19 cellular contexts compared by ENCODE assay signal in genomic region chr3:13783556-13783955, GRCh38.
"Had no signal": no experiment of that assay in that cellular context is flagged by ENCODE, and none has a peak within 500 bp of the region (broad histone marks: within the 10 kb centered on the region; RNA-seq: fewer than 3 reads in every experiment).

No MANE protein-coding gene starts in this region.

- H3K79me2 ChIP-seq: hepatocyte had no signal

- DNase-seq: activated CD4-positive, CD25-positive, alpha-beta regulatory T cell treated with anti-CD3 and anti-CD28 coated beads, Interleukin-2, amount 50 U/mL, for 72 hours; activated naive CD8-positive, alpha-beta T cell treated with anti-CD3 and anti-CD28 coated beads for 36 hours; activated T-cell treated with anti-CD3 and anti-CD28 coated beads, Interleukin-2, amount 50 U/mL, for 72 hours; amygdala; body of pancreas; caudate nucleus; endodermal cell; foreskin fibroblast; mesenchymal stem cell; naive thymus-derived CD4-positive, alpha-beta T cell; pancreas; right lobe of liver; stimulated activated CD4-positive, alpha-beta T cell treated with anti-CD3 and anti-CD28 coated beads, Interleukin-4, amount 100 ng/mL, for 1 hour; stomach; testis had no signal

- H2AFZ ChIP-seq: hepatocyte had no signal

- H3K27me3 ChIP-seq: body of pancreas, pancreas, right lobe of liver, testis had no signal

- H3K4me1 ChIP-seq: body of pancreas, pancreas, right lobe of liver, testis had no signal

- H3K27ac ChIP-seq: body of pancreas, epithelial cell of prostate, hepatocyte, pancreas, right lobe of liver, stomach, testis, VCaP had no signal

- H3K36me3 ChIP-seq: pancreas, right lobe of liver, stomach had no signal

- H3K4me2 ChIP-seq: hepatocyte, smooth muscle cell had no signal

- H3K9me3 ChIP-seq: body of pancreas, pancreas, right lobe of liver, stomach, testis had no signal

- H3K4me3 ChIP-seq: body of pancreas, hepatocyte, pancreas, right lobe of liver, smooth muscle cell, stomach, testis had no signal

- ATAC-seq: activated T-cell treated with anti-CD3 and anti-CD28 coated beads, Interleukin-2, amount 50 U/mL, for 72 hours; body of pancreas; naive thymus-derived CD4-positive, alpha-beta T cell; pancreas; right lobe of liver had no signal
